In the genomic region with DNA sequence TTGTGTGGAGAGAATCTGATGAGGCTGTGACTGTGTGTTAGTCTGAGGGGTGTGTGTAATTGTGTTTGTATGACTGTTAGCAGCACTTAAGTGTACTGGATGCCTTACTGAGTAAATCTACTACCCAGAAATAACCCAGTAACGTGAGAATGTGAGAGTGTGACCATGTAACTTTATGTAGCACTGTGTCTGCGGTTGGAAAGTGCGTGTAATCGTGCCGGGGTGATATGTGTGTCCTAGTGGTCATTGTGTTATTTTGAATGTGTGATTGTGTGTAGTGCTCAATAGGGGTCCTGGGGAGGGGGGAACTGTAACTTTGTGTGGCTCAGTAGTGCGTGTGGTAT, we compare ENCODE assay signal across 8 cellular contexts. TPM values are rescaled to one million over a fixed set of nuclear protein-coding genes. Genes with fewer than 3 reads are reported as not detected.
DNase-seq lines count a peak whose midpoint lies in the region; ATAC-seq lines count a peak whose summit lies in the region.

No MANE protein-coding gene starts in this region.

- ATAC-seq in Right ventricle myocardium inferior (peak; percentile 6), HG03342 (IDR thresholded peaks at IDR 0.05; ENCODE audit: unreplicated experiment) (no peak)
- peak; percentile 4 for ATAC-seq in stimulated activated naive CD8-positive, alpha-beta T cell treated with anti-CD3 and anti-CD28 coated beads, Interleukin-15, Interleukin-2, amounts not matched to agents 100 U/mL and 50 U/mL, for 24 hours

- intact Hi-C loops in Right ventricle myocardium inferior (cut with DNase I), result loop anchor here (1.0 to 5.0 kb wide), 4 partner anchors 8 to 249 kb away; a partner anchor contains a TSS
- intact Hi-C loops in cardiac septum (cut with DNase I), result loop anchor here (1.0 to 5.0 kb wide), 5 partner anchors 8 to 249 kb away; a partner anchor contains a TSS

- peaks cover 2% of the 10 kb centered on the region for H3K9me3 ChIP-seq in adipocyte (ENCODE audit: control insufficient read depth, low read length)

- H3K9ac ChIP-seq in adipocyte (ENCODE audit: low read length), result peak overlapping the region; percentile 91

- peak overlapping the region; percentile 95 for H3K4me3 ChIP-seq in adipocyte (ENCODE audit: low read length)

- DNase-seq in Right ventricle myocardium inferior (ENCODE audit: missing footprints), result no peak
- no peak for DNase-seq in cardiac septum (ENCODE audit: low spot score)
- no peak for DNase-seq in adipocyte (ENCODE audit: low read depth)
- peak; percentile 14 to 32 (median 23) for DNase-seq in immature natural killer cell
- DNase-seq in stimulated activated naive CD8-positive, alpha-beta T cell treated with anti-CD3 and anti-CD28 coated beads, Interleukin-15, Interleukin-2, amounts not matched to agents 100 U/mL and 50 U/mL, for 24 hours, result no peak
- DNase-seq in NCI-H524 treated with DMSO at 0.1 percent for 48 hours (lab: John Stamatoyannopoulos, UW), result no peak
- no peak for DNase-seq in AG08396 (ENCODE audit: low spot score)

- peaks cover 0 to 6% (median 2%) of the 10 kb centered on the region in 3 donors for H3K27me3 Mint-ChIP-seq in immature natural killer cell (ENCODE audit: low read depth in 3 of 3)

- peaks cover 31 to 44% of the 10 kb centered on the region in 2 donors for H3K4me1 Mint-ChIP-seq in immature natural killer cell

- peaks cover 19% of the 10 kb centered on the region for H3K36me3 ChIP-seq in adipocyte (ENCODE audit: control insufficient read depth, insufficient read depth, low read length, severe bottlenecking)

- peak overlapping the region; percentile 93 to 98 (median 96) for H3K4me3 Mint-ChIP-seq in immature natural killer cell

- peaks cover 0 to 2% (median 0%) of the 10 kb centered on the region in 6 donors for H3K9me3 Mint-ChIP-seq in immature natural killer cell

- no peaks in the 10 kb centered on the region for H3K4me1 ChIP-seq in adipocyte (ENCODE audit: control insufficient read depth, insufficient read depth, low read length)

- H3K27me3 ChIP-seq in adipocyte (replicated peaks; ENCODE audit: control insufficient read depth, insufficient read depth, low read length), result no peaks in the 10 kb centered on the region

- H3K27ac Mint-ChIP-seq in immature natural killer cell, result peak overlapping the region; percentile 91 to 99 (median 94)

- peaks cover 14 to 24% (median 14%) of the 10 kb centered on the region in 3 donors for H3K36me3 Mint-ChIP-seq in immature natural killer cell

RNA-seq across cellular contexts. Expression of a gene that starts 0.6 kb away (rescaled TPM):
- 9.1 TPM for total RNA-seq in Right ventricle myocardium inferior
- total RNA-seq in cardiac septum, result 9.2 TPM
- polyA plus RNA-seq in immature natural killer cell, result 1 to 10 TPM; 5.9 to 8.7 (median 7.9) TPM

RNA-seq across cellular contexts. Expression of a gene that starts 8.2 kb away (rescaled TPM):
- 10.7 TPM for total RNA-seq in Right ventricle myocardium inferior
- total RNA-seq in cardiac septum, result 12.9 TPM
- polyA plus RNA-seq in immature natural killer cell, result 1 to 10 TPM; 5.3 to 8.8 (median 8.7) TPM

RNA-seq across cellular contexts. Expression of a gene that starts 46.1 kb away (rescaled TPM):
- total RNA-seq in Right ventricle myocardium inferior (10.3 TPM), cardiac septum (12.2 TPM)
- polyA plus RNA-seq in immature natural killer cell, result 10 to 100 TPM; 39.9 to 50.2 (median 49.8) TPM

Comparison
In these comparisons a context has a peak if more than half of its experiments do, and no peak if none do; other contexts are left out.
1. DNase-seq: peak in immature natural killer cell (3 of 3); none in Right ventricle myocardium inferior (single experiment), cardiac septum (single experiment), adipocyte (single experiment), stimulated activated naive CD8-positive, alpha-beta T cell treated with anti-CD3 and anti-CD28 coated beads, Interleukin-15, Interleukin-2, amounts not matched to agents 100 U/mL and 50 U/mL, for 24 hours (single experiment), NCI-H524 treated with DMSO at 0.1 percent for 48 hours (single experiment) and AG08396 (single experiment).